ENCODE assay signal across 17 cellular contexts in the genomic region with DNA sequence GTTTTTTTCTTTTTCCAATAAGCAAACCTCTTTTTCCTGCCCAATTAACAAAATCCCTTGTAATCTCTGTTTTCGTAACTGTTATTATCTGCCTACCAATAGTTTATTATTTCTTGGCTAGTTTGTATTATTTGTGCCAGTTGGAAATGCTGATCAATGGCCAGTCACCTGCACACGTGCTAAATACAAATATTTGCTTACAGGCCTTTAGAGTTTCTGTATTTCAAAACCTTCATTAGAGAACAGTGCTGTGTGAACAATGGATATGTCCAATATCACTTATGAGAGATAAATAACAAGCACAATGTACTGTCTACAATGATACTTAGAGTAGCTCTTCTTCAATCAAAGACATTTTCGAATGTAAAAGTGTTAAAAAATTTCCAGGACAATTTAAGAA.
DNase-seq lines count a peak whose midpoint lies in the region; ATAC-seq, FAIRE-seq and TF ChIP-seq lines count a peak whose summit lies in the region.
"Had no signal": no experiment of that assay in that cellular context is flagged by ENCODE, and none has a peak within 500 bp of the region (broad histone marks: within the 10 kb centered on the region; RNA-seq: fewer than 3 reads in every experiment).

No MANE protein-coding gene starts in this region.

- FAIRE-seq in D721Med (lab: Jason Lieb, UNC) (peak; percentile 11), islet of Langerhans (lab: Jason Lieb, UNC) (peak; percentile 58)
- FAIRE-seq: A204.1, H1 had no signal

- DNase-seq in NCI-H748 (lab: John Stamatoyannopoulos, UW; ENCODE audit: unreplicated experiment) = peak; percentile 62
- DNase-seq in NCI-H748 treated with DMSO at 0.1 percent for 48 hours (lab: John Stamatoyannopoulos, UW) = no peak
- no peak for DNase-seq in D721Med (ENCODE audit: insufficient read length, low spot score)
- DNase-seq in NCI-H146 (lab: John Stamatoyannopoulos, UW) = peak; percentile 55
- DNase-seq in NCI-H226 = no peak
- DNase-seq: ACHN; BE2C; C1 segment of cervical spinal cord; CD4-positive, CD25-positive, alpha-beta regulatory T cell; CD8-positive, alpha-beta memory T cell; COR-L47; DMS79 treated with DMSO at 0.1 percent for 48 hours; GF-D8 had no signal

- no peak for ATAC-seq in GM21576 (IDR thresholded peaks at IDR 0.05; ENCODE audit: unreplicated experiment)

- no peak for TF ChIP-seq CTCF in D721Med (IDR thresholded peaks at IDR 0.05; ENCODE audit: insufficient read depth, missing control alignments)

Comparison
In these comparisons a context has a peak if more than half of its experiments do, and no peak if none do; other contexts are left out.
1. DNase-seq: peak in NCI-H748 (single experiment) and NCI-H146 (single experiment); none in NCI-H748 treated with DMSO at 0.1 percent for 48 hours (single experiment), D721Med (single experiment) and NCI-H226 (single experiment).